ENCODE assay signal across 8 cellular contexts in the genomic region with DNA sequence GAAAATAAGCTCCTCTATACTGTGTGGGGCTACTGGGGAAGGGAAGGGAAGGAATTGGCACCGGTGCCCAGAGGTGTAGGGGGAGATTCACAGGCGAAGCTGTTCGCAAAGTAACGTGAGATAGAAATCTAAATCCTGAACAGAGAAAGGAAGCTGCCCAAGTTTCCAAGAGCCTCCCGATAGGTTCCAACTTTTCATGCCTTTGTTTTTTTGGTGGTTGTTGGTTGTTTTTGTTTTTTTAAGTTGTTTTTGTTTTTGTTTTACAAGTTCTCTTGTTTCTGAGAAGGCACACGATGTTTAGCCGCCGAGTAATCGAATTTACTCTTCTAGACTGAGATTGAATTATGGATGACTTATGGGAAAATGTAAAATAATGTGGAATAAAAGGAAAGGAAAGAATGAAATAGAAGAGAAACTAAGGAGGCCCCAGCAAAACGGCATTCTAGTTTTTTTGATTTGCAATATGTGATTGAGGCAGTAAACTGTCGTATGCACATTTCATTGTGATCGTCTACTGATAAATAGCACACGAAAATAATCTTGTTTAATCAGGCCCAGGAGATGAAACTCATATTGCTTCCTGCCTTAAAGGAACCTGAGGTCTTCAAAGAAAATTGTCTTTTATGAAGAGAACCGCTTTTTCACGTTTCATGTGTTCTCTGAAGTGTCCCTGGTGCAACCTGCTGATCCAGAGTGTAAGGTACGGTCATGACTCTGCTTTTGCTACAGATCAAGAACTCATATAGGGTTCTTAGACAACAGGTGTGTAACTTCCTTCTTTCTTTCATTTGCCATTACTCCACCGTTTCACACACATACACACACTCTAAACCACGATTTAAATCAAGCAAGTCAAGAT. TPM values are rescaled to one million over a fixed set of nuclear protein-coding genes. Genes with fewer than 3 reads are reported as not detected.
DNase-seq lines count a peak whose midpoint lies in the region; ATAC-seq and TF ChIP-seq lines count a peak whose summit lies in the region.

No MANE protein-coding gene starts in this region.

- H3K36me3 ChIP-seq in ES-I3 (ENCODE audit: insufficient read depth, low read length) (no peaks in the 10 kb centered on the region), uterus (no peaks in the 10 kb centered on the region)

- H3K9ac ChIP-seq in ES-I3 (ENCODE audit: low read depth, low read length): peak overlapping the region; percentile 92

- TF ChIP-seq POLR2A in NB4 (IDR thresholded peaks at IDR 0.05; ENCODE audit: extremely low read depth, insufficient read length): no peak
- TF ChIP-seq POLR2A in uterus (IDR thresholded peaks at IDR 0.05): no peak

- H3K36me3 Mint-ChIP-seq in central memory CD8-positive, alpha-beta T cell (ENCODE audit: insufficient read depth): peaks cover 4% of the 10 kb centered on the region
- no peaks in the 10 kb centered on the region for H3K36me3 Mint-ChIP-seq in mesothelial cell of epicardium

- H3K27me3 ChIP-seq in uterus: no peaks in the 10 kb centered on the region

- peak overlapping the region; percentile 95 to 96 for H3K27ac ChIP-seq in uterus

- no peaks in the 10 kb centered on the region for H3K9me3 Mint-ChIP-seq in central memory CD8-positive, alpha-beta T cell
- H3K9me3 Mint-ChIP-seq in mesothelial cell of epicardium: no peaks in the 10 kb centered on the region

- peaks cover 82% of the 10 kb centered on the region for H3K27me3 Mint-ChIP-seq in central memory CD8-positive, alpha-beta T cell
- no peaks in the 10 kb centered on the region for H3K27me3 Mint-ChIP-seq in mesothelial cell of epicardium (ENCODE audit: low read depth)

- H3K9me3 ChIP-seq in ES-I3 (ENCODE audit: control insufficient read depth, insufficient read depth, low read length) (no peaks in the 10 kb centered on the region), uterus (no peaks in the 10 kb centered on the region)

- H3K4me1 Mint-ChIP-seq in central memory CD8-positive, alpha-beta T cell: peaks cover 30% of the 10 kb centered on the region
- H3K4me1 Mint-ChIP-seq in mesothelial cell of epicardium: peaks cover 46% of the 10 kb centered on the region

- H3K4me1 ChIP-seq in ES-I3 (ENCODE audit: insufficient read depth, low read length): peaks cover 22% of the 10 kb centered on the region
- no peaks in the 10 kb centered on the region for H3K4me1 ChIP-seq in uterus

- H3K4me3 ChIP-seq in NB4 (ENCODE audit: low read depth, low read length) (peak overlapping the region; percentile 74), uterus (peak overlapping the region; percentile 82 to 88)

- intact Hi-C loops in uterus (cut with DNase I; ENCODE audit: low total_unique reads): loop anchor here (10.0 kb wide), 1 partner anchor 598 kb away; no protein-coding TSS in a partner anchor

- H3K27ac Mint-ChIP-seq in central memory CD8-positive, alpha-beta T cell (ENCODE audit: low read depth): peak overlapping the region; percentile 48
- H3K27ac Mint-ChIP-seq in mesothelial cell of epicardium: peak overlapping the region; percentile 97

- peak; percentile 30 for DNase-seq in NB4 (ENCODE audit: low read depth)
- no peak for DNase-seq in central memory CD8-positive, alpha-beta T cell (ENCODE audit: low spot score in 2 of 2)
- no peak for DNase-seq in mesothelial cell of epicardium (ENCODE audit: low spot score in 2 of 2, unreplicated experiment in 2 of 2)
- peak in 1 of 2 donors; percentile 47 for DNase-seq in uterus
- DNase-seq in NCI-H2171 treated with DMSO at 0.1 percent for 48 hours (lab: John Stamatoyannopoulos, UW): no peak

- peak overlapping the region; percentile 76 for H3K4me3 Mint-ChIP-seq in central memory CD8-positive, alpha-beta T cell
- peak overlapping the region; percentile 83 for H3K4me3 Mint-ChIP-seq in mesothelial cell of epicardium

- no peak for ATAC-seq in central memory CD8-positive, alpha-beta T cell (replicated peaks; ENCODE audit: extremely low read depth, poor library complexity, severe bottlenecking)
- ATAC-seq in HG02885 (IDR thresholded peaks at IDR 0.05; ENCODE audit: poor library complexity, unreplicated experiment): no peak
- ATAC-seq in GM19463 (IDR thresholded peaks at IDR 0.05; ENCODE audit: unreplicated experiment): no peak

- TF ChIP-seq CTCF in NB4 (IDR thresholded peaks at IDR 0.05; ENCODE audit: low read depth, low read length) (no peak), mesothelial cell of epicardium (IDR thresholded peaks at IDR 0.05; ENCODE audit: unreplicated experiment) (no peak), uterus (IDR thresholded peaks at IDR 0.05) (no peak)

RNA-seq across cellular contexts. Expression of a gene that starts 1.2 kb away (rescaled TPM):
- total RNA-seq in mesothelial cell of epicardium: 44.4 to 47.0 TPM (median 46.9 TPM) in 3 replicates
- 10 to 100 TPM; 35.4 to 95.7 (median 52.3) TPM for total RNA-seq in uterus
